ENCODE assay signal across 5 cellular contexts in the genomic region with DNA sequence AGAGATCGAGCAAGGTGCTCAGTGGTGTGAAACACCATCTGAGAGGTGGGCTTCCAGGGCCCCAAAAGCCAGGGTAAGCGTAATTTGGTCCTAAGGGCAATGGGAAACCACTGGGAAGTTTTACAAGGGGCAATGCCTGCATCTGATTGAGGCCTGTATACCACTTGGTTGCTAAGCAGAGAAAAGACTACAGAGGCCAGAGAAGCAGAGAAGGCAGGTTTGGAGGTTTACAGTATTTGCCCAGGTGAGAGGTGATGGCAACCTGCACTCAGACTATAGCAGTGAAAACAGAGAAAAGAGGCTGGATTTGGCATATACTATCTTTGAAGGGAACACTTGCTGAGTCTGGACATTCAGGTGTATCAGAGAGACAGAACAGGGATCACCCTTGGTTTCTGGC.
"Had no signal": no experiment of that assay in that cellular context is flagged by ENCODE, and none has a peak within 500 bp of the region (broad histone marks: within the 10 kb centered on the region; RNA-seq: fewer than 3 reads in every experiment).

No MANE protein-coding gene starts in this region.

- H3K36me3 Mint-ChIP-seq: IgD-negative memory B cell had no signal

- DNase-seq: H9, HCEC 1CT, KBM-7 had no signal

- H3K9me3 Mint-ChIP-seq: H9, IgD-negative memory B cell had no signal

- H3K4me1 Mint-ChIP-seq: GM23338, IgD-negative memory B cell had no signal

- H3K27me3 Mint-ChIP-seq: IgD-negative memory B cell had no signal

- H3K4me3 Mint-ChIP-seq: GM23338, H9, IgD-negative memory B cell had no signal

- ATAC-seq: GM23338 had no signal

- H3K27ac Mint-ChIP-seq: GM23338, H9, IgD-negative memory B cell had no signal
